In genomic region chr22:43230983-43231723, GRCh38 we compare ENCODE assay signal across 1 cellular context.
A peak's percentile ranks its signal among the peaks of the same experiment; 100 is the strongest.
TF ChIP-seq lines count a peak whose summit lies in the region.

No MANE protein-coding gene starts in this region.

TF ChIP-seq in HEK293, 187 proteins besides CTCF, POLR2A, EP300 and RAD21 (continued from another document and continues in another):
- TF ChIP-seq TSHZ1 (tag by site-specific recombination; IDR thresholded peaks at IDR 0.05; ENCODE audit: borderline replicate concordance), result no peak
- TF ChIP-seq ZNF132 (tag by site-specific recombination; IDR thresholded peaks at IDR 0.05; ENCODE audit: borderline replicate concordance), result no peak
- no peak for TF ChIP-seq BCL11A (tag by site-specific recombination; IDR thresholded peaks at IDR 0.05; ENCODE audit: low read depth)
- TF ChIP-seq GLI4 (tag by site-specific recombination; IDR thresholded peaks at IDR 0.05), result no peak
- TF ChIP-seq ZNF112 (tag by site-specific recombination; IDR thresholded peaks at IDR 0.05), result no peak
- no peak for TF ChIP-seq PRDM10 (tag by site-specific recombination; IDR thresholded peaks at IDR 0.05)
- TF ChIP-seq ZNF658 (tag by site-specific recombination; IDR thresholded peaks at IDR 0.05), result no peak
- TF ChIP-seq ZFP37 (tag by site-specific recombination; IDR thresholded peaks at IDR 0.05), result no peak
- TF ChIP-seq ZNF692 (tag by site-specific recombination; IDR thresholded peaks at IDR 0.05), result peak; percentile 96
- peak; percentile 58; the same call in 1 of the 2 replicates for TF ChIP-seq ZEB2 (tag by site-specific recombination; IDR thresholded peaks at IDR 0.05)
- no peak for TF ChIP-seq RBAK (tag by site-specific recombination; IDR thresholded peaks at IDR 0.05)
- TF ChIP-seq SP3 (tag by site-specific recombination; IDR thresholded peaks at IDR 0.05), result no peak
- TF ChIP-seq ZSCAN4 (tag by site-specific recombination; IDR thresholded peaks at IDR 0.05), result no peak
- no peak for TF ChIP-seq KLF9 (tag by site-specific recombination; IDR thresholded peaks at IDR 0.05; ENCODE audit: low read depth)
- no peak for TF ChIP-seq ZNF148 (tag by site-specific recombination; IDR thresholded peaks at IDR 0.05; ENCODE audit: borderline replicate concordance)
- TF ChIP-seq YY1 (tag by site-specific recombination; IDR thresholded peaks at IDR 0.05), result no peak
- TF ChIP-seq ZNF704 (tag by site-specific recombination; IDR thresholded peaks at IDR 0.05), result no peak
- TF ChIP-seq ZNF549 (tag by site-specific recombination; IDR thresholded peaks at IDR 0.05), result no peak
- TF ChIP-seq ZNF521 (tag by site-specific recombination; IDR thresholded peaks at IDR 0.05), result no peak
- peak; percentile 97 for TF ChIP-seq ZNF654 (tag by site-specific recombination; IDR thresholded peaks at IDR 0.05; ENCODE audit: low read depth)
- TF ChIP-seq ZNF76 (tag by site-specific recombination; IDR thresholded peaks at IDR 0.05; ENCODE audit: borderline replicate concordance, low read depth), result peak; percentile 56; the same call in 1 of the 2 replicates
- peak; percentile 64 for TF ChIP-seq GLIS1 (tag by site-specific recombination; IDR thresholded peaks at IDR 0.05)
- no peak for TF ChIP-seq ZNF341 (tag by site-specific recombination; IDR thresholded peaks at IDR 0.05; ENCODE audit: low read depth)
- 0 out of 2 replicates have a peak, but pooled peaks have one; percentile 30 for TF ChIP-seq PATZ1 (tag by site-specific recombination; IDR thresholded peaks at IDR 0.05)
- no peak for TF ChIP-seq KLF10 (tag by site-specific recombination; IDR thresholded peaks at IDR 0.05)
- no peak for TF ChIP-seq KLF8 (tag by site-specific recombination; IDR thresholded peaks at IDR 0.05)
- no peak for TF ChIP-seq MEIS1 (CRISPR knock-in tag; IDR thresholded peaks at IDR 0.05; ENCODE audit: borderline replicate concordance)
- TF ChIP-seq ZNF114 (tag by site-specific recombination; IDR thresholded peaks at IDR 0.05), result no peak
- no peak for TF ChIP-seq HIC1 (tag by site-specific recombination; IDR thresholded peaks at IDR 0.05)
- peak; percentile 92 for TF ChIP-seq ZIC2 (tag by site-specific recombination; IDR thresholded peaks at IDR 0.05)
- no peak for TF ChIP-seq REPIN1 (tag by site-specific recombination; IDR thresholded peaks at IDR 0.05; ENCODE audit: low read depth)
- TF ChIP-seq ZNF266 (tag by site-specific recombination; IDR thresholded peaks at IDR 0.05; ENCODE audit: low read depth), result no peak
- TF ChIP-seq ZNF354C (tag by site-specific recombination; IDR thresholded peaks at IDR 0.05; ENCODE audit: borderline replicate concordance, low read depth), result no peak
- TF ChIP-seq GLIS2 (tag by site-specific recombination; IDR thresholded peaks at IDR 0.05), result peak; percentile 52
- TF ChIP-seq ZNF280C (tag by site-specific recombination; IDR thresholded peaks at IDR 0.05), result no peak
- TF ChIP-seq ZNF623 (tag by site-specific recombination; IDR thresholded peaks at IDR 0.05), result no peak
- no peak for TF ChIP-seq ZNF18 (tag by site-specific recombination; IDR thresholded peaks at IDR 0.05)
